Comparison of ENCODE assay signal across 14 cellular contexts in genomic region chr1:46449223-46450159, GRCh38.
"Had no signal": no experiment of that assay in that cellular context is flagged by ENCODE, and none has a peak within 500 bp of the region (broad histone marks: within the 10 kb centered on the region; RNA-seq: fewer than 3 reads in every experiment).

No MANE protein-coding gene starts in this region.

- H3K9me3 ChIP-seq: gastroesophageal sphincter, lower lobe of right lung, pancreas, thyroid gland had no signal

- H3K36me3 ChIP-seq: gastroesophageal sphincter, lower lobe of right lung, neural progenitor cell, pancreas, thyroid gland had no signal

- DNase-seq: activated CD4-positive, alpha-beta T cell treated with anti-CD3 and anti-CD28 coated beads, Interleukin-2, amount 50 U/mL, for 4 hours; activated naive CD4-positive, alpha-beta T cell treated with anti-CD3 and anti-CD28 coated beads, Interleukin-2, amount 50 U/mL, for 16 hours; amniotic stem cell; effector memory CD4-positive, alpha-beta T cell; kidney glomerular epithelial cell; lower lobe of right lung; stimulated activated CD4-positive, alpha-beta T cell treated with anti-CD3 and anti-CD28 coated beads, Interleukin-4, amount 100 ng/mL, for 1 hour; thyroid gland had no signal

- H3K27ac ChIP-seq: epithelial cell of prostate, gastroesophageal sphincter, hepatocyte, lower lobe of right lung, neural progenitor cell, pancreas, thyroid gland had no signal

- ATAC-seq: gastroesophageal sphincter, lower lobe of right lung, pancreas had no signal

- H3K4me3 ChIP-seq: hepatocyte, thyroid gland had no signal

- H2AFZ ChIP-seq: neural progenitor cell had no signal

- FAIRE-seq: pancreas, urothelium cell line had no signal

- H3K79me2 ChIP-seq: hepatocyte had no signal

- H3K9ac ChIP-seq: neural progenitor cell had no signal

- H3K27me3 ChIP-seq: pancreas, thyroid gland had no signal
